8 cellular contexts compared by ENCODE assay signal in genomic region chr1:227728892-227729143, GRCh38. TPM values are rescaled to one million over a fixed set of nuclear protein-coding genes. Genes with fewer than 3 reads are reported as not detected.
DNase-seq lines count a peak whose midpoint lies in the region; ATAC-seq and TF ChIP-seq lines count a peak whose summit lies in the region.

No MANE protein-coding gene starts in this region.

- H2AFZ ChIP-seq in trophoblast cell (ENCODE audit: insufficient read depth, low read length, poor library complexity) = no peak overlapping the region

- H3K4me3 ChIP-seq in fibroblast of the aortic adventitia (ENCODE audit: low read depth, low read length) (peak overlapping the region; percentile 67), trophoblast cell (ENCODE audit: low read depth, low read length) (peak overlapping the region; percentile 72)

- POLR2A ChIA-PET in RWPE1 (lab: Yijun Ruan, JAX; ENCODE audit: low non-redundant PET) = interaction anchor here (1.0 kb wide), 1 partner anchor 165 kb away, joined by 6 read pairs; the partner anchor contains the start of gene ZNF678

- H3K79me2 ChIP-seq in trophoblast cell (ENCODE audit: control insufficient read depth, insufficient read depth, low read length, poor library complexity) = peaks cover 3% of the 10 kb centered on the region

- H3K9ac ChIP-seq in trophoblast cell (ENCODE audit: low read length) = peak overlapping the region; percentile 60

- peaks cover 2% of the 10 kb centered on the region for H3K79me1 ChIP-seq in trophoblast cell (ENCODE audit: low read length)

- peak overlapping the region; percentile 40 for H3K18ac ChIP-seq in trophoblast cell (ENCODE audit: low read length)

- no peak overlapping the region for H2AK5ac ChIP-seq in trophoblast cell (ENCODE audit: low read length)

- CTCF ChIA-PET in RWPE1 (lab: Yijun Ruan, JAX) = no interaction called here

- H3K4ac ChIP-seq in trophoblast cell (ENCODE audit: low read depth, low read length) = peak overlapping the region; percentile 6

- H3K27ac ChIP-seq in RWPE1 = peak overlapping the region; percentile 82
- H3K27ac ChIP-seq in trophoblast cell (ENCODE audit: low read depth, low read length) = no peak overlapping the region

- no CpG with 5 or more reads among the region's 11 CpGs for whole genome bisulfite sequencing in trophoblast cell (ENCODE audit: extremely low coverage, insufficient coverage, insufficient read length)

- peak overlapping the region; percentile 21 for H3K14ac ChIP-seq in trophoblast cell (ENCODE audit: low read length)

- no peak overlapping the region for H3K23ac ChIP-seq in trophoblast cell (ENCODE audit: low read length)

- peaks cover 2 to 24% of the 10 kb centered on the region in 2 experiments for H3K4me1 ChIP-seq in trophoblast cell (ENCODE audit: control insufficient read depth in 1 of 2, insufficient read depth in 2 of 2, low read length in 2 of 2)

- H4K8ac ChIP-seq in trophoblast cell (ENCODE audit: low read depth, low read length) = peak overlapping the region; percentile 40

- no peak overlapping the region for H4K12ac ChIP-seq in trophoblast cell (ENCODE audit: low read depth, low read length)

- no peak overlapping the region for H2BK120ac ChIP-seq in trophoblast cell (ENCODE audit: insufficient read depth, low read length, poor library complexity)

- TF ChIP-seq CTCF in RWPE1 (conservative IDR thresholded peaks at IDR 0.05; ENCODE audit: low read depth) (no peak), fibroblast of the aortic adventitia (IDR thresholded peaks at IDR 0.05; ENCODE audit: insufficient read depth, low read length) (no peak)

- peak overlapping the region; percentile 92 for H3K4me2 ChIP-seq in trophoblast cell (ENCODE audit: low read length)

- no peak overlapping the region for H2BK12ac ChIP-seq in trophoblast cell (ENCODE audit: low read length)

- peak; percentile 2 for ATAC-seq in GM18868 (IDR thresholded peaks at IDR 0.05; ENCODE audit: unreplicated experiment)
- no peak for ATAC-seq in HG02798 (IDR thresholded peaks at IDR 0.05; ENCODE audit: poor library complexity, unreplicated experiment)

- no peak overlapping the region for H2BK5ac ChIP-seq in trophoblast cell (ENCODE audit: low read depth, low read length, poor library complexity)

- no peaks in the 10 kb centered on the region for H3K9me3 ChIP-seq in trophoblast cell (ENCODE audit: insufficient read depth, low read depth, low read length)

- H3K27me3 ChIP-seq in trophoblast cell (ENCODE audit: insufficient read depth, low read length) = no peaks in the 10 kb centered on the region

- H3K36me3 ChIP-seq in trophoblast cell (ENCODE audit: control insufficient read depth in 1 of 2, insufficient read depth in 2 of 2, low read length in 2 of 2) = peaks cover 24 to 27% of the 10 kb centered on the region in 2 experiments

- DNase-seq in RWPE1 (ENCODE audit: low spot score) = no peak
- no peak for DNase-seq in fibroblast of the aortic adventitia (ENCODE audit: low read depth)
- no peak for DNase-seq in trophoblast cell
- no peak for DNase-seq in activated CD4-positive, alpha-beta T cell treated with anti-CD3 and anti-CD28 coated beads, Interleukin-2, amount 50 U/mL, for 1 hour
- DNase-seq in GF-D8 (lab: John Stamatoyannopoulos, UW) = no peak
- no peak for DNase-seq in HuH-7.5 (ENCODE audit: low spot score)

- no peak overlapping the region for H4K91ac ChIP-seq in trophoblast cell (ENCODE audit: low read depth, low read length)

RNA-seq across cellular contexts. Expression of gene JMJD4, which starts 6.3 kb away (rescaled TPM):
- total RNA-seq in fibroblast of the aortic adventitia (ENCODE audit: low replicate concordance) = 13.4 and 26.8 TPM in 2 replicates
- polyA plus RNA-seq in trophoblast cell (2013) = 8.1 and 8.8 TPM in 2 replicates

RNA-seq across cellular contexts. Expression of gene SNAP47, which starts 6.4 kb away (rescaled TPM):
- 31.1 and 35.9 TPM in 2 replicates for total RNA-seq in fibroblast of the aortic adventitia (ENCODE audit: low replicate concordance)
- 21.0 and 21.1 TPM in 2 replicates for polyA plus RNA-seq in trophoblast cell (2013)
